Comparison of ENCODE assay signal across 8 cellular contexts in the genomic region with DNA sequence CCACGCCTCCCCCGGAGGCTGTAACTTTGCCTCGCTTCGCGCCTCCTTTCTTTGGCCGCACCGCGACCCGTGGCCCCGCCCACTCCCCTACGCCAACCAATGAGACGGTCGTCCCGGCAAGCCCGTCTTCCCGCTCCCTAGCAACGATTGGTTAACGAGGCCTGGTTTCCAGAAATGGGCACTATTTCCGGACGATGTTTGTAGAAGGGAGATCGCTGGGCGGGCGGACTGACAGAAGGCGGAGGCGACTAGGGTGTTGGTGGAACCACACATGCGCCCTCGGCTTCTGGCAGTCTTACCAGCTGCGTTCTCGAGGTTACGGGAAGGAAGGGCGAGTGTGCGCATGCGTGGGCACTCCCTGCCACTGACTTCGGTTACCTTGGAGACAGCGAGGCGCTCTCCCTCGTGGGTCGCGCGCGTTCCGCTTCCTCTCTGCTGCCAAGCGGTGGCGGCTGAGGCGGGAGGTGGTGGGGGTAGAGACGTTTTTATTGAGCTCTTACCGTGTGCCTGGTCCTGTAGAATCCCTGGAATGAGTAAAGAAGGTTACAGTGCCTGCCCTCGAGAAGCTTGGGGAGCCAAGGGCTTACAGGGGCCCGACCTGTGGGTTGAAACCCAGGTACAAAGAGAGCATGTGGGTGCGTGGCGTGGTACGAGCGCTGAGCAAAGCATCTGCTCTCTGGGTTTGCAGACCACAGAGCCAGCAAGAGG. TPM values are rescaled to one million over a fixed set of nuclear protein-coding genes. Genes with fewer than 3 reads are reported as not detected.
DNase-seq lines count a peak whose midpoint lies in the region; ATAC-seq, FAIRE-seq and TF ChIP-seq lines count a peak whose summit lies in the region.

No MANE protein-coding gene starts in this region.

- peak overlapping the region; percentile 94 for H3K4me2 ChIP-seq in HepG2 (ENCODE audit: low read depth, low read length)

- in situ Hi-C loops in HepG2 (cut with HindIII; ENCODE audit: extremely low pct_ligation_motif_present, low pct_unique_long_range_greater_than_20kb), result no loop called here

- no peaks in the 10 kb centered on the region for H3K9me3 Mint-ChIP-seq in CD4-positive, CD25-positive, alpha-beta regulatory T cell

- peak overlapping the region; percentile 77 for H3K4me3 ChIP-seq in CD4-positive, CD25-positive, alpha-beta regulatory T cell (ENCODE audit: low read depth, low read length)
- H3K4me3 ChIP-seq in HepG2 (replicated peaks in 1 of 3; ENCODE audit: insufficient read depth in 1 of 3, low read depth in 2 of 3, low read length in 3 of 3), result peak overlapping the region; percentile 43 to 86 (median 67)

- ATAC-seq in CD4-positive, CD25-positive, alpha-beta regulatory T cell (ENCODE audit: low read depth in 2 of 2), result peak; percentile 84 to 85
- ATAC-seq in GM19397 (IDR thresholded peaks at IDR 0.05; ENCODE audit: unreplicated experiment) (peak; percentile 76), HG03565 (IDR thresholded peaks at IDR 0.05; ENCODE audit: unreplicated experiment) (peak; percentile 62), HepG2 (peak; percentile 88)

- H3K4me3 Mint-ChIP-seq in CD4-positive, CD25-positive, alpha-beta regulatory T cell, result peak overlapping the region; percentile 92 to 97 (median 94)

- CTCF ChIA-PET in HepG2 (lab: Yijun Ruan, JAX; ENCODE audit: low intra/inter-chr PET ratio, low total read pairs), result interaction anchor here (1.0 kb wide), 1 partner anchor 40 kb away, joined by 3 read pairs; no protein-coding TSS in a partner anchor

- peak overlapping the region; percentile 95 for H3K27ac ChIP-seq in CD4-positive, CD25-positive, alpha-beta regulatory T cell (ENCODE audit: insufficient read depth, low read length, poor library complexity, severe bottlenecking)
- H3K27ac ChIP-seq in HepG2 (ENCODE audit: extremely low read length, insufficient read depth, low read length), result peak overlapping the region; percentile 47

- POLR2A ChIA-PET in HepG2 (lab: Yijun Ruan, JAX), result interaction anchor here (0.5 to 4.6 kb wide), 23 partner anchors 9 to 610 kb away, joined by 3 to 28 read pairs (median 5); partner anchors contain the start of genes HEXIM1, HEXIM2 and NMT1

- H3K4me1 Mint-ChIP-seq in CD4-positive, CD25-positive, alpha-beta regulatory T cell, result peaks cover 13 to 80% (median 55%) of the 10 kb centered on the region in 4 donors

- WGBS in HepG2 (ENCODE audit: low lambda C conversion rate), result under 1% methylated on average over 27 of the region's 53 CpGs

- peak; percentile 99 for FAIRE-seq in HepG2 (lab: Jason Lieb, UNC)

- H3K27me3 Mint-ChIP-seq in CD4-positive, CD25-positive, alpha-beta regulatory T cell, result no peaks in the 10 kb centered on the region

- H3K4me1 ChIP-seq in CD4-positive, CD25-positive, alpha-beta regulatory T cell (ENCODE audit: control insufficient read depth, insufficient read depth, low read length, poor library complexity, severe bottlenecking), result peaks cover 68% of the 10 kb centered on the region
- H3K4me1 ChIP-seq in HepG2 (ENCODE audit: insufficient read depth, low read length), result peaks cover 60% of the 10 kb centered on the region

- BruUV-seq in HepG2 (replicated peaks; lab: Mats Ljungman, UMichigan), result no TSS peak

- no peaks in the 10 kb centered on the region for H3K36me3 ChIP-seq in CD4-positive, CD25-positive, alpha-beta regulatory T cell (ENCODE audit: control insufficient read depth, insufficient read depth, low read length)
- no peaks in the 10 kb centered on the region for H3K36me3 ChIP-seq in HepG2 (replicated peaks in 1 of 2; ENCODE audit: control insufficient read depth in 1 of 2, insufficient read depth in 2 of 2, low read length in 2 of 2)

- 0 out of 2 replicates have a peak, but pooled peaks have one; percentile 28 for TF ChIP-seq RAD21 in HepG2 (CRISPR knock-in tag; IDR thresholded peaks at IDR 0.05)

- peak overlapping the region; percentile 1 for H2AFZ ChIP-seq in HepG2 (ENCODE audit: low read length)

- H3K36me3 Mint-ChIP-seq in CD4-positive, CD25-positive, alpha-beta regulatory T cell, result no peaks in the 10 kb centered on the region

- peaks cover 38% of the 10 kb centered on the region for H3K79me2 ChIP-seq in HepG2 (ENCODE audit: insufficient read depth, low read length)

- H3K9me3 ChIP-seq in CD4-positive, CD25-positive, alpha-beta regulatory T cell (ENCODE audit: control insufficient read depth in 2 of 2, low read length in 2 of 2), result no peaks in the 10 kb centered on the region
- no peaks in the 10 kb centered on the region for H3K9me3 ChIP-seq in HepG2 (ENCODE audit: low read length)

- TF ChIP-seq EP300 in HepG2 (IDR thresholded peaks at IDR 0.05; ENCODE audit: low read depth in 2 of 2, low read length in 2 of 2) (no peak; a peak in 1 of 4 replicates), HepG2 (CRISPR knock-in tag; IDR thresholded peaks at IDR 0.05; ENCODE audit: borderline replicate concordance) (peak; percentile 42; the same call in 1 of the 2 replicates)

- H4K20me1 ChIP-seq in HepG2 (ENCODE audit: insufficient read depth, low read length), result no peaks in the 10 kb centered on the region

- peak overlapping the region; percentile 90 to 96 (median 92) for H3K27ac Mint-ChIP-seq in CD4-positive, CD25-positive, alpha-beta regulatory T cell

- TF ChIP-seq CTCF in HepG2 (CRISPR knock-in tag; IDR thresholded peaks at IDR 0.05), result peak; percentile 37

- DNase-seq in CD4-positive, CD25-positive, alpha-beta regulatory T cell, result peak; percentile 100
- peak; percentile 99 for DNase-seq in NCI-H748 treated with DMSO at 0.1 percent for 48 hours (lab: John Stamatoyannopoulos, UW)
- DNase-seq in activated CD4-positive, alpha-beta T cell treated with anti-CD3 and anti-CD28 coated beads, Interleukin-2, amount 50 U/mL, for 4 hours, result peak; percentile 99
- peak; percentile 100 for DNase-seq in dermis blood vessel endothelial cell
- DNase-seq in HepG2 (ENCODE audit: low spot score), result peak; percentile 100
- DNase-seq in stimulated activated CD4-positive, alpha-beta T cell treated with anti-CD3 and anti-CD28 coated beads, Interleukin-2, amount 100 ng/mL, for 48 hours, result peak; percentile 99

- H3K27me3 ChIP-seq in CD4-positive, CD25-positive, alpha-beta regulatory T cell (ENCODE audit: control insufficient read depth, insufficient read depth, low read length), result no peaks in the 10 kb centered on the region
- H3K27me3 ChIP-seq in HepG2 (ENCODE audit: control insufficient read depth in 1 of 2, insufficient read depth in 2 of 2, low read length in 2 of 2), result peaks cover 2 to 36% of the 10 kb centered on the region in 2 experiments; a peak in 3 of 5 replicates

- H3K9ac ChIP-seq in HepG2 (ENCODE audit: insufficient read depth, low read depth, low read length), result peak overlapping the region; percentile 87

- intact Hi-C loops in HepG2 (cut with micrococcal nuclease; ENCODE audit: unreplicated experiment), result loop anchor here (2.0 kb wide), 1 partner anchor 182 kb away; the partner anchor contains the start of gene ACBD4

- peak in 1 of 2 experiments; percentile 24; a peak in 1 of 4 replicates for TF ChIP-seq POLR2A in HepG2 (IDR thresholded peaks at IDR 0.05; ENCODE audit: insufficient read depth in 1 of 2, low read depth in 2 of 2, low read length in 2 of 2)

RNA-seq across cellular contexts. Expression of gene MAP3K14, which starts 0.4 kb away (rescaled TPM):
- 61.3 TPM for total RNA-seq in CD4-positive, CD25-positive, alpha-beta regulatory T cell
- 1 to 10 TPM; 5.9 to 7.9 (median 6.7) TPM for polyA plus RNA-seq in CD4-positive, CD25-positive, alpha-beta regulatory T cell
- 3.2 and 4.1 TPM in 2 replicates for total RNA-seq in dermis blood vessel endothelial cell
- 1.2 and 2.6 TPM in 2 replicates for total RNA-seq in HepG2 (2016; rRNA removed; fragmentation: Illumina TruSeq; extraction: Trizol)
- total RNA-seq in HepG2 (2016; cell fraction: cytosol; rRNA removed; fragmentation: Illumina TruSeq; extraction: Trizol; ENCODE audit: low read depth), result 2.1 and 2.5 TPM in 2 replicates
- 1.1 and 2.6 TPM in 2 replicates for total RNA-seq in HepG2 (2016; cell fraction: insoluble cytoplasmic fraction; rRNA removed; fragmentation: Illumina TruSeq; extraction: Trizol)
- total RNA-seq in HepG2 (2016; cell fraction: membrane; rRNA removed; fragmentation: Illumina TruSeq; extraction: Trizol), result 2.1 and 2.4 TPM in 2 replicates
- total RNA-seq in HepG2 (2016; cell fraction: nucleus; rRNA removed; fragmentation: Illumina TruSeq; extraction: Trizol), result 3.1 and 3.3 TPM in 2 replicates
- polyA plus RNA-seq in HepG2 (2011; rRNA removed), result 2.6 and 4.0 TPM in 2 replicates
- 1.8 and 2.4 TPM in 2 replicates for polyA plus RNA-seq in HepG2 (2011; cell fraction: cytosol; rRNA removed)
- 10.1 and 10.7 TPM in 2 replicates for polyA plus RNA-seq in HepG2 (2011; cell fraction: nucleus; rRNA removed)
- 1.6 and 2.1 TPM in 2 replicates for polyA plus RNA-seq in HepG2 (2012)
- 1.6 and 2.0 TPM in 2 replicates for polyA plus RNA-seq in HepG2 (2016; cell fraction: cytosol; fragmentation: Illumina TruSeq; extraction: Trizol; ENCODE audit: low read depth)
- 1.3 and 1.9 TPM in 2 replicates for polyA plus RNA-seq in HepG2 (2016; cell fraction: insoluble cytoplasmic fraction; fragmentation: Illumina TruSeq; extraction: Trizol; ENCODE audit: low read depth)
- 1.6 and 2.3 TPM in 2 replicates for polyA plus RNA-seq in HepG2 (2016; cell fraction: membrane; fragmentation: Illumina TruSeq; extraction: Trizol; ENCODE audit: low read depth)
- polyA plus RNA-seq in HepG2 (2016; cell fraction: nucleus; fragmentation: Illumina TruSeq; extraction: Trizol; ENCODE audit: insufficient read depth, low read depth), result 10.6 and 10.8 TPM in 2 replicates
- 2.2 and 7.2 TPM in 2 replicates for polyA minus RNA-seq in HepG2 (2011; rRNA and poly(A)+ RNA removed; ENCODE audit: low replicate concordance)
- polyA minus RNA-seq in HepG2 (2011; cell fraction: cytosol; rRNA and poly(A)+ RNA removed), result 0.40 and 0.44 TPM in 2 replicates
- polyA minus RNA-seq in HepG2 (2011; cell fraction: nucleus; rRNA and poly(A)+ RNA removed), result 3.2 and 3.7 TPM in 2 replicates

RNA-seq across cellular contexts. Expression of gene SPATA32, which starts 55.4 kb away (rescaled TPM):
- total RNA-seq in CD4-positive, CD25-positive, alpha-beta regulatory T cell, result 0.20 TPM
- polyA plus RNA-seq in CD4-positive, CD25-positive, alpha-beta regulatory T cell, result under 1 TPM in 2 of 4 donors, not detected in 2; 0.36 to 0.60 TPM
- total RNA-seq in dermis blood vessel endothelial cell, result 0.05 TPM in 1 of 2 replicates, not detected in the other
- not detected in 2 replicates for total RNA-seq in HepG2 (2016; rRNA removed; fragmentation: Illumina TruSeq; extraction: Trizol)
- total RNA-seq in HepG2 (2016; cell fraction: cytosol; rRNA removed; fragmentation: Illumina TruSeq; extraction: Trizol; ENCODE audit: low read depth), result not detected in 2 replicates
- total RNA-seq in HepG2 (2016; cell fraction: insoluble cytoplasmic fraction; rRNA removed; fragmentation: Illumina TruSeq; extraction: Trizol), result not detected in 2 replicates
- not detected in 2 replicates for total RNA-seq in HepG2 (2016; cell fraction: membrane; rRNA removed; fragmentation: Illumina TruSeq; extraction: Trizol)
- total RNA-seq in HepG2 (2016; cell fraction: nucleus; rRNA removed; fragmentation: Illumina TruSeq; extraction: Trizol), result not detected in 2 replicates
- polyA plus RNA-seq in HepG2 (2011; rRNA removed), result not detected in 2 replicates
- not detected in 2 replicates for polyA plus RNA-seq in HepG2 (2011; cell fraction: cytosol; rRNA removed)
- not detected in 2 replicates for polyA plus RNA-seq in HepG2 (2011; cell fraction: nucleus; rRNA removed)
- not detected in 2 replicates for polyA plus RNA-seq in HepG2 (2012)
- not detected in 2 replicates for polyA plus RNA-seq in HepG2 (2016; cell fraction: cytosol; fragmentation: Illumina TruSeq; extraction: Trizol; ENCODE audit: low read depth)
- not detected in 2 replicates for polyA plus RNA-seq in HepG2 (2016; cell fraction: insoluble cytoplasmic fraction; fragmentation: Illumina TruSeq; extraction: Trizol; ENCODE audit: low read depth)
- polyA plus RNA-seq in HepG2 (2016; cell fraction: membrane; fragmentation: Illumina TruSeq; extraction: Trizol; ENCODE audit: low read depth), result not detected in 2 replicates
- polyA plus RNA-seq in HepG2 (2016; cell fraction: nucleus; fragmentation: Illumina TruSeq; extraction: Trizol; ENCODE audit: insufficient read depth, low read depth), result not detected in 2 replicates
- not detected in 2 replicates for polyA minus RNA-seq in HepG2 (2011; rRNA and poly(A)+ RNA removed; ENCODE audit: low replicate concordance)
- not detected in 2 replicates for polyA minus RNA-seq in HepG2 (2011; cell fraction: cytosol; rRNA and poly(A)+ RNA removed)
- polyA minus RNA-seq in HepG2 (2011; cell fraction: nucleus; rRNA and poly(A)+ RNA removed), result not detected in 2 replicates

Comparison
In these comparisons a context has a peak if more than half of its experiments do, and no peak if none do; other contexts are left out.
1. Peak in every context shown above with its lines: DNase-seq, ATAC-seq, H3K4me3 ChIP-seq and H3K27ac ChIP-seq.
2. RNA of gene MAP3K14, which starts 0.4 kb away (total RNA-seq): 61.3 TPM in CD4-positive, CD25-positive, alpha-beta regulatory T cell (single experiment); 3.2 to 4.1 TPM in dermis blood vessel endothelial cell and 1.1 to 3.3 TPM in HepG2; every median in the first group is over 10 times any median in the second.